Comparison of ENCODE assay signal across 1 cellular context in the genomic region with DNA sequence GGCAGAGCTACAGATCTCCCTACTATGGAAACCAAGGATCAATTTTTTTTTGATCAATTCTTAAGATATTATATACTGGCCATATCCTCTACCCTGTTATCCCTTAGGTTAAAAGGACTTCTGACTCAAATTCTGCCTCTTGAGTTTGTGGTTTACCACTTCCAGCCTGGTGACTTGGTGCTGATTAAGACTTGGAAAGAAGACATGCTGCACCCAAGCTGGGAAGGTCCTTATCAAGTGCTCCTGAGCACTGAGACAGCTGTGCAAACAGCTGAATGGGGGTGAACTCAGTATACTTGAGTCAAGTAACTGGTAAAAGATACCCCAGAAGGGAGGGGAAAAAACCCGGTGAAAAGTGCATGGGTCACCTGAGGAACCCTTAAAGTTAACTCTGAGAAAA.
TF ChIP-seq lines count a peak whose summit lies in the region.

No MANE protein-coding gene starts in this region.

TF ChIP-seq in K562, 482 proteins besides CTCF, POLR2A, EP300 and RAD21 (continued from another document and continues in another):
- TF ChIP-seq, protein P1, sequence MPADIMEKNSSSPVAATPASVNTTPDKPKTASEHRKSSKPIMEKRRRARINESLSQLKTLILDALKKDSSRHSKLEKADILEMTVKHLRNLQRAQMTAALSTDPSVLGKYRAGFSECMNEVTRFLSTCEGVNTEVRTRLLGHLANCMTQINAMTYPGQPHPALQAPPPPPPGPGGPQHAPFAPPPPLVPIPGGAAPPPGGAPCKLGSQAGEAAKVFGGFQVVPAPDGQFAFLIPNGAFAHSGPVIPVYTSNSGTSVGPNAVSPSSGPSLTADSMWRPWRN (IDR thresholded peaks at IDR 0.05; ENCODE audit: low read depth): peak; percentile 68
- TF ChIP-seq, protein P2, sequence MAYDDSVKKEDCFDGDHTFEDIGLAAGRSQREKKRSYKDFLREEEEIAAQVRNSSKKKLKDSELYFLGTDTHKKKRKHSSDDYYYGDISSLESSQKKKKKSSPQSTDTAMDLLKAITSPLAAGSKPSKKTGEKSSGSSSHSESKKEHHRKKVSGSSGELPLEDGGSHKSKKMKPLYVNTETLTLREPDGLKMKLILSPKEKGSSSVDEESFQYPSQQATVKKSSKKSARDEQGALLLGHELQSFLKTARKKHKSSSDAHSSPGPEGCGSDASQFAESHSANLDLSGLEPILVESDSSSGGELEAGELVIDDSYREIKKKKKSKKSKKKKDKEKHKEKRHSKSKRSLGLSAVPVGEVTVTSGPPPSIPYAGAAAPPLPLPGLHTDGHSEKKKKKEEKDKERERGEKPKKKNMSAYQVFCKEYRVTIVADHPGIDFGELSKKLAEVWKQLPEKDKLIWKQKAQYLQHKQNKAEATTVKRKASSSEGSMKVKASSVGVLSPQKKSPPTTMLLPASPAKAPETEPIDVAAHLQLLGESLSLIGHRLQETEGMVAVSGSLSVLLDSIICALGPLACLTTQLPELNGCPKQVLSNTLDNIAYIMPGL (CRISPR knock-in tag; IDR thresholded peaks at IDR 0.05): no peak
- TF ChIP-seq, protein P3, sequence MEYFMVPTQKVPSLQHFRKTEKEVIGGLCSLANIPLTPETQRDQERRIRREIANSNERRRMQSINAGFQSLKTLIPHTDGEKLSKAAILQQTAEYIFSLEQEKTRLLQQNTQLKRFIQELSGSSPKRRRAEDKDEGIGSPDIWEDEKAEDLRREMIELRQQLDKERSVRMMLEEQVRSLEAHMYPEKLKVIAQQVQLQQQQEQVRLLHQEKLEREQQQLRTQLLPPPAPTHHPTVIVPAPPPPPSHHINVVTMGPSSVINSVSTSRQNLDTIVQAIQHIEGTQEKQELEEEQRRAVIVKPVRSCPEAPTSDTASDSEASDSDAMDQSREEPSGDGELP (CRISPR knock-in tag; IDR thresholded peaks at IDR 0.05; ENCODE audit: borderline replicate concordance): peak; percentile 86
- TF ChIP-seq, protein P4, sequence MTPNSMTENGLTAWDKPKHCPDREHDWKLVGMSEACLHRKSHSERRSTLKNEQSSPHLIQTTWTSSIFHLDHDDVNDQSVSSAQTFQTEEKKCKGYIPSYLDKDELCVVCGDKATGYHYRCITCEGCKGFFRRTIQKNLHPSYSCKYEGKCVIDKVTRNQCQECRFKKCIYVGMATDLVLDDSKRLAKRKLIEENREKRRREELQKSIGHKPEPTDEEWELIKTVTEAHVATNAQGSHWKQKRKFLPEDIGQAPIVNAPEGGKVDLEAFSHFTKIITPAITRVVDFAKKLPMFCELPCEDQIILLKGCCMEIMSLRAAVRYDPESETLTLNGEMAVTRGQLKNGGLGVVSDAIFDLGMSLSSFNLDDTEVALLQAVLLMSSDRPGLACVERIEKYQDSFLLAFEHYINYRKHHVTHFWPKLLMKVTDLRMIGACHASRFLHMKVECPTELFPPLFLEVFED (CRISPR knock-in tag; conservative IDR thresholded peaks at IDR 0.05): no peak
- TF ChIP-seq DIDO1 (tag; IDR thresholded peaks at IDR 0.05; ENCODE audit: low read depth) (no peak), TCF7L2 (IDR thresholded peaks at IDR 0.05; ENCODE audit: low read depth, low read length) (no peak), KAT2B (IDR thresholded peaks at IDR 0.05; ENCODE audit: low read depth, low read length) (no peak), ZNF584 (CRISPR knock-in tag; IDR thresholded peaks at IDR 0.05; ENCODE audit: low read depth) (0 out of 2 replicates have a peak, but pooled peaks have one; percentile 62), BACH1 (tag; IDR thresholded peaks at IDR 0.05) (peak; percentile 69; the same call in 1 of the 2 replicates), GATAD2A (IDR thresholded peaks at IDR 0.05) (no peak), PHF21A (IDR thresholded peaks at IDR 0.05; ENCODE audit: borderline replicate concordance, low read depth) (no peak), ZNF316 (IDR thresholded peaks at IDR 0.05) (no peak), HNRNPK (IDR thresholded peaks at IDR 0.05; ENCODE audit: low read depth, low read length, poor library complexity, severe bottlenecking) (no peak), RBM25 (IDR thresholded peaks at IDR 0.05; ENCODE audit: low read depth, low read length, severe bottlenecking) (no peak), NBN (IDR thresholded peaks at IDR 0.05; ENCODE audit: low read depth) (peak; percentile 59; the same call in 1 of the 2 replicates), RCOR1 (IDR thresholded peaks at IDR 0.05; ENCODE audit: borderline replicate concordance in 1 of 2, low read depth in 2 of 2, low read length in 2 of 2) (peak; percentile 54 to 87; a peak in 3 of 4 replicates), CSDE1 (IDR thresholded peaks at IDR 0.05) (no peak), CREB1 (IDR thresholded peaks at IDR 0.05) (no peak), CREB1 (CRISPR knock-in tag; IDR thresholded peaks at IDR 0.05) (no peak), KDM1A (IDR thresholded peaks at IDR 0.05) (peak; percentile 57 to 76), RBM14 (IDR thresholded peaks at IDR 0.05; ENCODE audit: borderline replicate concordance, insufficient read depth, low read depth, low read length) (no peak), SMARCA4 (IDR thresholded peaks at IDR 0.05) (peak; percentile 90), KLF10 (CRISPR knock-in tag; IDR thresholded peaks at IDR 0.05) (no peak), FOXM1 (IDR thresholded peaks at IDR 0.05; ENCODE audit: low read depth) (peak; percentile 66; the same call in 1 of the 2 replicates), FOXM1 (CRISPR knock-in tag; IDR thresholded peaks at IDR 0.05; ENCODE audit: low read depth) (no peak)
- TF ChIP-seq, protein P5, sequence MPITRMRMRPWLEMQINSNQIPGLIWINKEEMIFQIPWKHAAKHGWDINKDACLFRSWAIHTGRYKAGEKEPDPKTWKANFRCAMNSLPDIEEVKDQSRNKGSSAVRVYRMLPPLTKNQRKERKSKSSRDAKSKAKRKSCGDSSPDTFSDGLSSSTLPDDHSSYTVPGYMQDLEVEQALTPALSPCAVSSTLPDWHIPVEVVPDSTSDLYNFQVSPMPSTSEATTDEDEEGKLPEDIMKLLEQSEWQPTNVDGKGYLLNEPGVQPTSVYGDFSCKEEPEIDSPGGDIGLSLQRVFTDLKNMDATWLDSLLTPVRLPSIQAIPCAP (CRISPR knock-in tag; IDR thresholded peaks at IDR 0.05; ENCODE audit: borderline replicate concordance): no peak
- TF ChIP-seq, protein P6, sequence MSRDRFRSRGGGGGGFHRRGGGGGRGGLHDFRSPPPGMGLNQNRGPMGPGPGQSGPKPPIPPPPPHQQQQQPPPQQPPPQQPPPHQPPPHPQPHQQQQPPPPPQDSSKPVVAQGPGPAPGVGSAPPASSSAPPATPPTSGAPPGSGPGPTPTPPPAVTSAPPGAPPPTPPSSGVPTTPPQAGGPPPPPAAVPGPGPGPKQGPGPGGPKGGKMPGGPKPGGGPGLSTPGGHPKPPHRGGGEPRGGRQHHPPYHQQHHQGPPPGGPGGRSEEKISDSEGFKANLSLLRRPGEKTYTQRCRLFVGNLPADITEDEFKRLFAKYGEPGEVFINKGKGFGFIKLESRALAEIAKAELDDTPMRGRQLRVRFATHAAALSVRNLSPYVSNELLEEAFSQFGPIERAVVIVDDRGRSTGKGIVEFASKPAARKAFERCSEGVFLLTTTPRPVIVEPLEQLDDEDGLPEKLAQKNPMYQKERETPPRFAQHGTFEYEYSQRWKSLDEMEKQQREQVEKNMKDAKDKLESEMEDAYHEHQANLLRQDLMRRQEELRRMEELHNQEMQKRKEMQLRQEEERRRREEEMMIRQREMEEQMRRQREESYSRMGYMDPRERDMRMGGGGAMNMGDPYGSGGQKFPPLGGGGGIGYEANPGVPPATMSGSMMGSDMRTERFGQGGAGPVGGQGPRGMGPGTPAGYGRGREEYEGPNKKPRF (IDR thresholded peaks at IDR 0.05; ENCODE audit: low read depth, low read length): no peak
- TF ChIP-seq, protein P7, sequence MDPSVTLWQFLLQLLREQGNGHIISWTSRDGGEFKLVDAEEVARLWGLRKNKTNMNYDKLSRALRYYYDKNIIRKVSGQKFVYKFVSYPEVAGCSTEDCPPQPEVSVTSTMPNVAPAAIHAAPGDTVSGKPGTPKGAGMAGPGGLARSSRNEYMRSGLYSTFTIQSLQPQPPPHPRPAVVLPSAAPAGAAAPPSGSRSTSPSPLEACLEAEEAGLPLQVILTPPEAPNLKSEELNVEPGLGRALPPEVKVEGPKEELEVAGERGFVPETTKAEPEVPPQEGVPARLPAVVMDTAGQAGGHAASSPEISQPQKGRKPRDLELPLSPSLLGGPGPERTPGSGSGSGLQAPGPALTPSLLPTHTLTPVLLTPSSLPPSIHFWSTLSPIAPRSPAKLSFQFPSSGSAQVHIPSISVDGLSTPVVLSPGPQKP (CRISPR knock-in tag; IDR thresholded peaks at IDR 0.05): no peak
- TF ChIP-seq, protein P8, sequence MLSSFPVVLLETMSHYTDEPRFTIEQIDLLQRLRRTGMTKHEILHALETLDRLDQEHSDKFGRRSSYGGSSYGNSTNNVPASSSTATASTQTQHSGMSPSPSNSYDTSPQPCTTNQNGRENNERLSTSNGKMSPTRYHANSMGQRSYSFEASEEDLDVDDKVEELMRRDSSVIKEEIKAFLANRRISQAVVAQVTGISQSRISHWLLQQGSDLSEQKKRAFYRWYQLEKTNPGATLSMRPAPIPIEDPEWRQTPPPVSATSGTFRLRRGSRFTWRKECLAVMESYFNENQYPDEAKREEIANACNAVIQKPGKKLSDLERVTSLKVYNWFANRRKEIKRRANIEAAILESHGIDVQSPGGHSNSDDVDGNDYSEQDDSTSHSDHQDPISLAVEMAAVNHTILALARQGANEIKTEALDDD (IDR thresholded peaks at IDR 0.05): peak; percentile 100
- TF ChIP-seq, protein P9, sequence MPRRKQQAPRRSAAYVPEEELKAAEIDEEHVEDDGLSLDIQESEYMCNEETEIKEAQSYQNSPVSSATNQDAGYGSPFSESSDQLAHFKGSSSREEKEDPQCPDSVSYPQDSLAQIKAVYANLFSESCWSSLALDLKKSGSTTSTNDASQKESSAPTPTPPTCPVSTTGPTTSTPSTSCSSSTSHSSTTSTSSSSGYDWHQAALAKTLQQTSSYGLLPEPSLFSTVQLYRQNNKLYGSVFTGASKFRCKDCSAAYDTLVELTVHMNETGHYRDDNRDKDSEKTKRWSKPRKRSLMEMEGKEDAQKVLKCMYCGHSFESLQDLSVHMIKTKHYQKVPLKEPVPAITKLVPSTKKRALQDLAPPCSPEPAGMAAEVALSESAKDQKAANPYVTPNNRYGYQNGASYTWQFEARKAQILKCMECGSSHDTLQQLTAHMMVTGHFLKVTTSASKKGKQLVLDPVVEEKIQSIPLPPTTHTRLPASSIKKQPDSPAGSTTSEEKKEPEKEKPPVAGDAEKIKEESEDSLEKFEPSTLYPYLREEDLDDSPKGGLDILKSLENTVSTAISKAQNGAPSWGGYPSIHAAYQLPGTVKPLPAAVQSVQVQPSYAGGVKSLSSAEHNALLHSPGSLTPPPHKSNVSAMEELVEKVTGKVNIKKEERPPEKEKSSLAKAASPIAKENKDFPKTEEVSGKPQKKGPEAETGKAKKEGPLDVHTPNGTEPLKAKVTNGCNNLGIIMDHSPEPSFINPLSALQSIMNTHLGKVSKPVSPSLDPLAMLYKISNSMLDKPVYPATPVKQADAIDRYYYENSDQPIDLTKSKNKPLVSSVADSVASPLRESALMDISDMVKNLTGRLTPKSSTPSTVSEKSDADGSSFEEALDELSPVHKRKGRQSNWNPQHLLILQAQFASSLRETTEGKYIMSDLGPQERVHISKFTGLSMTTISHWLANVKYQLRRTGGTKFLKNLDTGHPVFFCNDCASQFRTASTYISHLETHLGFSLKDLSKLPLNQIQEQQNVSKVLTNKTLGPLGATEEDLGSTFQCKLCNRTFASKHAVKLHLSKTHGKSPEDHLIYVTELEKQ (CRISPR knock-in tag; IDR thresholded peaks at IDR 0.05): no peak
- TF ChIP-seq, protein P10, sequence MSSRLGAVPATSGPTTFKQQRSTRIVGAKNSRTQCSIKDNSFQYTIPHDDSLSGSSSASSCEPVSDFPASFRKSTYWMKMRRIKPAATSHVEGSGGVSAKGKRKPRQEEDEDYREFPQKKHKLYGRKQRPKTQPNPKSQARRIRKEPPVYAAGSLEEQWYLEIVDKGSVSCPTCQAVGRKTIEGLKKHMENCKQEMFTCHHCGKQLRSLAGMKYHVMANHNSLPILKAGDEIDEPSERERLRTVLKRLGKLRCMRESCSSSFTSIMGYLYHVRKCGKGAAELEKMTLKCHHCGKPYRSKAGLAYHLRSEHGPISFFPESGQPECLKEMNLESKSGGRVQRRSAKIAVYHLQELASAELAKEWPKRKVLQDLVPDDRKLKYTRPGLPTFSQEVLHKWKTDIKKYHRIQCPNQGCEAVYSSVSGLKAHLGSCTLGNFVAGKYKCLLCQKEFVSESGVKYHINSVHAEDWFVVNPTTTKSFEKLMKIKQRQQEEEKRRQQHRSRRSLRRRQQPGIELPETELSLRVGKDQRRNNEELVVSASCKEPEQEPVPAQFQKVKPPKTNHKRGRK (tag; IDR thresholded peaks at IDR 0.05): no peak
- TF ChIP-seq, protein P11, sequence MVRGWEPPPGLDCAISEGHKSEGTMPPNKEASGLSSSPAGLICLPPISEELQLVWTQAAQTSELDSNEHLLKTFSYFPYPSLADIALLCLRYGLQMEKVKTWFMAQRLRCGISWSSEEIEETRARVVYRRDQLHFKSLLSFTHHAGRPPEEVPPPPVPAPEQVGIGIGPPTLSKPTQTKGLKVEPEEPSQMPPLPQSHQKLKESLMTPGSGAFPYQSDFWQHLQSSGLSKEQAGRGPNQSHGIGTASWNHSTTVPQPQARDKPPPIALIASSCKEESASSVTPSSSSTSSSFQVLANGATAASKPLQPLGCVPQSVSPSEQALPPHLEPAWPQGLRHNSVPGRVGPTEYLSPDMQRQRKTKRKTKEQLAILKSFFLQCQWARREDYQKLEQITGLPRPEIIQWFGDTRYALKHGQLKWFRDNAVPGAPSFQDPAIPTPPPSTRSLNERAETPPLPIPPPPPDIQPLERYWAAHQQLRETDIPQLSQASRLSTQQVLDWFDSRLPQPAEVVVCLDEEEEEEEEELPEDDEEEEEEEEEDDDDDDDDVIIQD (CRISPR knock-in tag; IDR thresholded peaks at IDR 0.05): no peak
- TF ChIP-seq, protein P12, sequence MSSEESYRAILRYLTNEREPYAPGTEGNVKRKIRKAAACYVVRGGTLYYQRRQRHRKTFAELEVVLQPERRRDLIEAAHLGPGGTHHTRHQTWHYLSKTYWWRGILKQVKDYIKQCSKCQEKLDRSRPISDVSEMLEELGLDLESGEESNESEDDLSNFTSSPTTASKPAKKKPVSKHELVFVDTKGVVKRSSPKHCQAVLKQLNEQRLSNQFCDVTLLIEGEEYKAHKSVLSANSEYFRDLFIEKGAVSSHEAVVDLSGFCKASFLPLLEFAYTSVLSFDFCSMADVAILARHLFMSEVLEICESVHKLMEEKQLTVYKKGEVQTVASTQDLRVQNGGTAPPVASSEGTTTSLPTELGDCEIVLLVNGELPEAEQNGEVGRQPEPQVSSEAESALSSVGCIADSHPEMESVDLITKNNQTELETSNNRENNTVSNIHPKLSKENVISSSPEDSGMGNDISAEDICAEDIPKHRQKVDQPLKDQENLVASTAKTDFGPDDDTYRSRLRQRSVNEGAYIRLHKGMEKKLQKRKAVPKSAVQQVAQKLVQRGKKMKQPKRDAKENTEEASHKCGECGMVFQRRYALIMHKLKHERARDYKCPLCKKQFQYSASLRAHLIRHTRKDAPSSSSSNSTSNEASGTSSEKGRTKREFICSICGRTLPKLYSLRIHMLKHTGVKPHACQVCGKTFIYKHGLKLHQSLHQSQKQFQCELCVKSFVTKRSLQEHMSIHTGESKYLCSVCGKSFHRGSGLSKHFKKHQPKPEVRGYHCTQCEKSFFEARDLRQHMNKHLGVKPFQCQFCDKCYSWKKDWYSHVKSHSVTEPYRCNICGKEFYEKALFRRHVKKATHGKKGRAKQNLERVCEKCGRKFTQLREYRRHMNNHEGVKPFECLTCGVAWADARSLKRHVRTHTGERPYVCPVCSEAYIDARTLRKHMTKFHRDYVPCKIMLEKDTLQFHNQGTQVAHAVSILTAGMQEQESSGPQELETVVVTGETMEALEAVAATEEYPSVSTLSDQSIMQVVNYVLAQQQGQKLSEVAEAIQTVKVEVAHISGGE (CRISPR knock-in tag; IDR thresholded peaks at IDR 0.05): peak in 1 of 3 experiments; percentile 62; a peak in 1 of 6 replicates
